In genomic region chr11:43358308-43358669, GRCh38 we compare ENCODE assay signal across 8 cellular contexts. TPM values are rescaled to one million over a fixed set of nuclear protein-coding genes. Genes with fewer than 3 reads are reported as not detected.
DNase-seq lines count a peak whose midpoint lies in the region; ATAC-seq and TF ChIP-seq lines count a peak whose summit lies in the region.

No MANE protein-coding gene starts in this region.

- peak overlapping the region; percentile 82 for H3K27ac ChIP-seq in stomach smooth muscle (ENCODE audit: low read length)

- no peaks in the 10 kb centered on the region for H3K27me3 Mint-ChIP-seq in activated CD4-positive, alpha-beta T cell treated with anti-CD3 and anti-CD28 coated beads for 36 hours
- H3K27me3 Mint-ChIP-seq in activated CD8-positive, alpha-beta T cell treated with anti-CD3 and anti-CD28 coated beads for 36 hours = no peaks in the 10 kb centered on the region

- H3K4me3 ChIP-seq in iPS-11a (ENCODE audit: low read depth, low read length) (peak overlapping the region; percentile 91), stomach smooth muscle (ENCODE audit: low read length in 2 of 2) (peak overlapping the region; percentile 93 to 100)

- H3K9me3 ChIP-seq in stomach smooth muscle (ENCODE audit: control insufficient read depth in 2 of 2, low read length in 2 of 2) = no peaks in the 10 kb centered on the region

- ATAC-seq in activated CD4-positive, alpha-beta T cell treated with anti-CD3 and anti-CD28 coated beads for 36 hours = no peak
- ATAC-seq in activated CD8-positive, alpha-beta T cell treated with anti-CD3 and anti-CD28 coated beads for 36 hours = no peak
- ATAC-seq in GM21723 (IDR thresholded peaks at IDR 0.05; ENCODE audit: unreplicated experiment) = no peak

- DNase-seq in activated CD4-positive, alpha-beta T cell treated with anti-CD3 and anti-CD28 coated beads for 36 hours = no peak
- no peak for DNase-seq in activated CD4-positive, alpha-beta T cell treated with anti-CD3 and anti-CD28 coated beads for 48 hours
- DNase-seq in activated CD8-positive, alpha-beta T cell treated with anti-CD3 and anti-CD28 coated beads for 36 hours = no peak
- DNase-seq in epidermal melanocyte (ENCODE audit: insufficient read length, low spot score) (no peak), germinal center (ENCODE audit: low spot score) (no peak)

- H3K4me1 ChIP-seq in stomach smooth muscle (ENCODE audit: control insufficient read depth, insufficient read depth, low read length) = peaks cover 18% of the 10 kb centered on the region

- H3K36me3 Mint-ChIP-seq in activated CD4-positive, alpha-beta T cell treated with anti-CD3 and anti-CD28 coated beads for 36 hours (ENCODE audit: low read depth) = peaks cover 11% of the 10 kb centered on the region
- H3K36me3 Mint-ChIP-seq in activated CD8-positive, alpha-beta T cell treated with anti-CD3 and anti-CD28 coated beads for 36 hours (ENCODE audit: low read depth) = peaks cover 6% of the 10 kb centered on the region

- H3K36me3 ChIP-seq in stomach smooth muscle (ENCODE audit: control insufficient read depth in 2 of 2, insufficient read depth in 2 of 2, low read length in 2 of 2) = no peaks in the 10 kb centered on the region

- H3K9ac ChIP-seq in stomach smooth muscle (ENCODE audit: low read length in 2 of 2) = peak overlapping the region; percentile 64 to 90

- intact Hi-C loops in activated CD4-positive, alpha-beta T cell treated with anti-CD3 and anti-CD28 coated beads for 36 hours (cut with DNase I, micrococcal nuclease) = loop anchor here (1.0 to 2.0 kb wide), 4 partner anchors 19 to 709 kb away; partner anchors contain the start of genes HSD17B12 (in 2 of the 2) and ACCS (in 1 of the 2)
- intact Hi-C loops in activated CD8-positive, alpha-beta T cell treated with anti-CD3 and anti-CD28 coated beads for 36 hours (cut with micrococcal nuclease) = no loop called here

- CTCF ChIA-PET in activated CD4-positive, alpha-beta T cell treated with anti-CD3 and anti-CD28 coated beads for 36 hours (lab: Charles Lee) = interaction anchor here (0.7 to 2.5 kb wide), 6 partner anchors 17 to 61 kb away, joined by 3 to 20 read pairs (median 3); partner anchors contain the start of gene API5
- CTCF ChIA-PET in activated CD8-positive, alpha-beta T cell treated with anti-CD3 and anti-CD28 coated beads for 36 hours (lab: Charles Lee) = interaction anchor here (0.7 to 3.0 kb wide), 5 partner anchors 12 to 61 kb away, joined by 3 to 23 read pairs (median 5); partner anchors contain the start of gene API5

- H3K9me3 Mint-ChIP-seq in activated CD4-positive, alpha-beta T cell treated with anti-CD3 and anti-CD28 coated beads for 36 hours (ENCODE audit: low read depth) = no peaks in the 10 kb centered on the region
- H3K9me3 Mint-ChIP-seq in activated CD8-positive, alpha-beta T cell treated with anti-CD3 and anti-CD28 coated beads for 36 hours = no peaks in the 10 kb centered on the region

- no peaks in the 10 kb centered on the region for H3K27me3 ChIP-seq in stomach smooth muscle (ENCODE audit: control insufficient read depth in 1 of 2, insufficient read depth in 2 of 2, low read length in 2 of 2)

- H3K27ac Mint-ChIP-seq in activated CD4-positive, alpha-beta T cell treated with anti-CD3 and anti-CD28 coated beads for 36 hours = peak overlapping the region; percentile 99
- peak overlapping the region; percentile 98 for H3K27ac Mint-ChIP-seq in activated CD8-positive, alpha-beta T cell treated with anti-CD3 and anti-CD28 coated beads for 36 hours

- no peak for TF ChIP-seq CTCF in activated CD8-positive, alpha-beta T cell treated with anti-CD3 and anti-CD28 coated beads for 36 hours (IDR thresholded peaks at IDR 0.05)

- H3K4me3 Mint-ChIP-seq in activated CD4-positive, alpha-beta T cell treated with anti-CD3 and anti-CD28 coated beads for 36 hours = peak overlapping the region; percentile 98
- peak overlapping the region; percentile 99 for H3K4me3 Mint-ChIP-seq in activated CD8-positive, alpha-beta T cell treated with anti-CD3 and anti-CD28 coated beads for 36 hours

- POLR2A ChIA-PET in activated CD4-positive, alpha-beta T cell treated with anti-CD3 and anti-CD28 coated beads for 36 hours (lab: Charles Lee) = interaction anchor here (1.5 to 1.8 kb wide), 4 partner anchors 9 to 322 kb away, joined by 6 to 15 read pairs (median 8); partner anchors contain the start of genes API5 and HSD17B12
- POLR2A ChIA-PET in activated CD8-positive, alpha-beta T cell treated with anti-CD3 and anti-CD28 coated beads for 36 hours (lab: Charles Lee) = interaction anchor here (1.0 to 3.1 kb wide), 9 partner anchors 11 to 62 kb away, joined by 3 to 20 read pairs (median 3); partner anchors contain the start of gene API5

- peaks cover 39% of the 10 kb centered on the region for H3K4me1 Mint-ChIP-seq in activated CD4-positive, alpha-beta T cell treated with anti-CD3 and anti-CD28 coated beads for 36 hours
- H3K4me1 Mint-ChIP-seq in activated CD8-positive, alpha-beta T cell treated with anti-CD3 and anti-CD28 coated beads for 36 hours (ENCODE audit: low read depth) = peaks cover 34% of the 10 kb centered on the region

RNA-seq across cellular contexts. Expression of gene TTC17, which starts 0.4 kb away (rescaled TPM):
- total RNA-seq in activated CD4-positive, alpha-beta T cell treated with anti-CD3 and anti-CD28 coated beads for 36 hours = 10 to 100 TPM; 50.0 to 57.9 TPM
- total RNA-seq in activated CD8-positive, alpha-beta T cell treated with anti-CD3 and anti-CD28 coated beads for 36 hours = 10 to 100 TPM; 48.7 to 51.2 TPM

RNA-seq across cellular contexts. Expression of gene API5, which starts 46.5 kb away (rescaled TPM):
- 100 to 1,000 TPM; 133 to 163 TPM for total RNA-seq in activated CD4-positive, alpha-beta T cell treated with anti-CD3 and anti-CD28 coated beads for 36 hours
- 100 to 1,000 TPM; 156 to 169 TPM for total RNA-seq in activated CD8-positive, alpha-beta T cell treated with anti-CD3 and anti-CD28 coated beads for 36 hours
